13 cellular contexts compared by ENCODE assay signal in genomic region chr1:199081739-199082138, GRCh38.
A peak's percentile ranks its signal among the peaks of the same experiment; 100 is the strongest.
DNase-seq lines count a peak whose midpoint lies in the region; ATAC-seq and TF ChIP-seq lines count a peak whose summit lies in the region.
"Had no signal": no experiment of that assay in that cellular context is flagged by ENCODE, and none has a peak within 500 bp of the region (broad histone marks: within the 10 kb centered on the region; RNA-seq: fewer than 3 reads in every experiment).

No MANE protein-coding gene starts in this region.

- TF ChIP-seq EP300 in upper lobe of left lung (IDR thresholded peaks at IDR 0.05): no peak

- no peaks in the 10 kb centered on the region for H3K9me3 ChIP-seq in DND-41 (ENCODE audit: insufficient read depth, low read length, severe bottlenecking)
- no peaks in the 10 kb centered on the region for H3K9me3 ChIP-seq in upper lobe of left lung
- no peaks in the 10 kb centered on the region for H3K9me3 ChIP-seq in adrenal gland (replicated peaks in 1 of 3)

- peaks cover 61% of the 10 kb centered on the region for H3K4me1 ChIP-seq in DND-41 (ENCODE audit: insufficient read depth, low read length)
- no peaks in the 10 kb centered on the region for H3K4me1 ChIP-seq in upper lobe of left lung
- H3K4me1 ChIP-seq in adrenal gland (replicated peaks in 1 of 2): peaks cover 0 to 8% of the 10 kb centered on the region in 2 donors

- H3K4me2 ChIP-seq in DND-41 (ENCODE audit: insufficient read depth, low read length): no peak overlapping the region

- H3K79me2 ChIP-seq in DND-41 (ENCODE audit: insufficient read depth, low read length): peaks cover 19% of the 10 kb centered on the region

- H3K4me3 ChIP-seq in DND-41 (ENCODE audit: low read depth in 1 of 2, low read length in 2 of 2) (no peak overlapping the region), upper lobe of left lung (no peak overlapping the region), adrenal gland (no peak overlapping the region)

- intact Hi-C loops in adrenal gland (cut with DNase I): no loop called here
- intact Hi-C loops in sciatic nerve (cut with DNase I): no loop called here

- TF ChIP-seq CTCF in DND-41 (IDR thresholded peaks at IDR 0.05; ENCODE audit: borderline replicate concordance, extremely low read depth, low read length, poor library complexity, severe bottlenecking) (no peak), upper lobe of left lung (IDR thresholded peaks at IDR 0.05) (no peak), adrenal gland (IDR thresholded peaks at IDR 0.05) (no peak)

- no peaks in the 10 kb centered on the region for H4K20me1 ChIP-seq in DND-41 (ENCODE audit: insufficient read depth, low read length)

- H3K27me3 ChIP-seq in DND-41 (ENCODE audit: insufficient read depth, low read length, poor library complexity): no peaks in the 10 kb centered on the region
- H3K27me3 ChIP-seq in upper lobe of left lung: no peaks in the 10 kb centered on the region
- no peaks in the 10 kb centered on the region for H3K27me3 ChIP-seq in adrenal gland

- H2AFZ ChIP-seq in DND-41 (ENCODE audit: low read depth, low read length): no peak overlapping the region

- no peak overlapping the region for H3K9ac ChIP-seq in DND-41 (ENCODE audit: low read depth, low read length)

- H3K27ac ChIP-seq in DND-41 (ENCODE audit: low read length) (0 out of 2 replicates have a peak overlapping the region, but pooled peaks have one; percentile 18), upper lobe of left lung (no peak overlapping the region), adrenal gland (no peak overlapping the region)

- DNase-seq in DND-41 (no peak), upper lobe of left lung (no peak), adrenal gland (no peak), mucosa of gallbladder (ENCODE audit: low spot score) (no peak), sciatic nerve (ENCODE audit: low spot score) (no peak)
- DNase-seq: activated CD8-positive, alpha-beta memory T cell treated with anti-CD3 and anti-CD28 coated beads, Interleukin-2, amount 10 ng/mL, durations not matched to agents 7 days and 5 days; amygdala; endodermal cell; HCEC 1CT; right cardiac atrium had no signal

- TF ChIP-seq POLR2A in upper lobe of left lung (IDR thresholded peaks at IDR 0.05): no peak
- TF ChIP-seq POLR2A in adrenal gland (IDR thresholded peaks at IDR 0.05): no peak

- ATAC-seq in DND-41 (ENCODE audit: insufficient read depth, low read depth) (no peak), GM19043 (IDR thresholded peaks at IDR 0.05; ENCODE audit: low read depth, unreplicated experiment) (peak; percentile 70), HG02623 (IDR thresholded peaks at IDR 0.05; ENCODE audit: unreplicated experiment) (peak; percentile 84), HG03469 (IDR thresholded peaks at IDR 0.05; ENCODE audit: unreplicated experiment) (peak; percentile 70), upper lobe of left lung (ENCODE audit: low FRiP score in 2 of 2) (no peak), sciatic nerve (no peak)
- ATAC-seq: activated CD8-positive, alpha-beta memory T cell treated with anti-CD3 and anti-CD28 coated beads, Interleukin-2, amount 10 ng/mL, durations not matched to agents 7 days and 5 days; right cardiac atrium had no signal

- no peaks in the 10 kb centered on the region for H3K36me3 ChIP-seq in DND-41 (ENCODE audit: insufficient read depth, low read length)
- no peaks in the 10 kb centered on the region for H3K36me3 ChIP-seq in upper lobe of left lung
- no peaks in the 10 kb centered on the region for H3K36me3 ChIP-seq in adrenal gland (replicated peaks in 1 of 2)

Comparison
In these comparisons a context has a peak if more than half of its experiments do, and no peak if none do; other contexts are left out.
1. ATAC-seq: peak in GM19043 (single experiment), HG02623 (single experiment) and HG03469 (single experiment); none in DND-41 (single experiment), upper lobe of left lung (0 of 2) and sciatic nerve (single experiment).